In genomic region chr18:2692508-2692907, GRCh38 we compare ENCODE assay signal across 24 cellular contexts. TPM values are rescaled to one million over a fixed set of nuclear protein-coding genes. Genes with fewer than 3 reads are reported as not detected.
A peak's percentile ranks its signal among the peaks of the same experiment; 100 is the strongest.
DNase-seq lines count a peak whose midpoint lies in the region; ATAC-seq, FAIRE-seq and TF ChIP-seq lines count a peak whose summit lies in the region.
"Had no signal": no experiment of that assay in that cellular context is flagged by ENCODE, and none has a peak within 500 bp of the region (broad histone marks: within the 10 kb centered on the region; RNA-seq: fewer than 3 reads in every experiment).

No MANE protein-coding gene starts in this region.

- H3K4me1 Mint-ChIP-seq in activated CD4-positive, alpha-beta T cell treated with anti-CD3 and anti-CD28 coated beads for 36 hours = peaks cover 36% of the 10 kb centered on the region
- H3K4me1 Mint-ChIP-seq in CD8-positive, alpha-beta T cell (ENCODE audit: low read depth) = peaks cover 46% of the 10 kb centered on the region
- H3K4me1 Mint-ChIP-seq in activated naive CD8-positive, alpha-beta T cell treated with anti-CD3 and anti-CD28 coated beads, Interleukin-2, amount 50 U/mL, for 24 hours = peaks cover 26% of the 10 kb centered on the region
- H3K4me1 Mint-ChIP-seq in naive B cell = peaks cover 16 to 32% (median 23%) of the 10 kb centered on the region in 3 donors

- H3K4me3 ChIP-seq in CD8-positive, alpha-beta T cell (ENCODE audit: low read depth, low read length) = no peak overlapping the region
- no peak overlapping the region for H3K4me3 ChIP-seq in HepG2 (replicated peaks in 1 of 3; ENCODE audit: insufficient read depth in 1 of 3, low read depth in 2 of 3, low read length in 3 of 3)
- H3K4me3 ChIP-seq in mesendoderm (ENCODE audit: low read length) = no peak overlapping the region
- H3K4me3 ChIP-seq: dorsolateral prefrontal cortex, K562, MG63, thoracic aorta had no signal

- no peak overlapping the region for H3K18ac ChIP-seq in mesendoderm (ENCODE audit: low read length)

- TF ChIP-seq POLR2A in HepG2 (IDR thresholded peaks at IDR 0.05; ENCODE audit: insufficient read depth in 1 of 2, low read depth in 2 of 2, low read length in 2 of 2) = no peak

- ATAC-seq in activated CD4-positive, alpha-beta T cell treated with anti-CD3 and anti-CD28 coated beads for 36 hours = no peak
- no peak for ATAC-seq in CD8-positive, alpha-beta T cell
- ATAC-seq in activated naive CD8-positive, alpha-beta T cell treated with anti-CD3 and anti-CD28 coated beads, Interleukin-2, amount 50 U/mL, for 24 hours = no peak
- ATAC-seq in naive B cell (ENCODE audit: low read depth in 2 of 2) (no peak), HepG2 (no peak)
- ATAC-seq: K562; left ventricle myocardium superior; natural killer cell treated with Interleukin-12 subunit alpha and Interleukin-12 subunit beta and Interleukin-15 and Interleukin-18, amount 100 ng/mL, for 72 hours; Panc1 had no signal

- CTCF ChIA-PET in activated CD4-positive, alpha-beta T cell treated with anti-CD3 and anti-CD28 coated beads for 36 hours (lab: Charles Lee) = interaction anchor here (3.1 kb wide), 1 partner anchor 12 kb away, joined by 11 read pairs; no protein-coding TSS in a partner anchor
- CTCF ChIA-PET in CD8-positive, alpha-beta T cell (lab: Charles Lee) = no interaction called here
- CTCF ChIA-PET in HepG2 (lab: Yijun Ruan, JAX; ENCODE audit: low intra/inter-chr PET ratio, low total read pairs) = no interaction called here

- H3K27me3 Mint-ChIP-seq in activated CD4-positive, alpha-beta T cell treated with anti-CD3 and anti-CD28 coated beads for 36 hours = no peaks in the 10 kb centered on the region
- no peaks in the 10 kb centered on the region for H3K27me3 Mint-ChIP-seq in CD8-positive, alpha-beta T cell (ENCODE audit: low read depth)
- H3K27me3 Mint-ChIP-seq in activated naive CD8-positive, alpha-beta T cell treated with anti-CD3 and anti-CD28 coated beads, Interleukin-2, amount 50 U/mL, for 24 hours = no peaks in the 10 kb centered on the region
- H3K27me3 Mint-ChIP-seq in naive B cell = no peaks in the 10 kb centered on the region
- H3K27me3 Mint-ChIP-seq: natural killer cell treated with Interleukin-12 subunit alpha and Interleukin-12 subunit beta and Interleukin-15 and Interleukin-18, amount 100 ng/mL, for 72 hours; stimulated activated naive CD8-positive, alpha-beta T cell treated with anti-CD3 and anti-CD28 coated beads, Interleukin-15, Interleukin-2, amounts not matched to agents 100 ng/mL and 50 ng/mL, for 24 hours had no signal

- peak overlapping the region; percentile 55 for H3K27ac Mint-ChIP-seq in activated CD4-positive, alpha-beta T cell treated with anti-CD3 and anti-CD28 coated beads for 36 hours
- peak overlapping the region; percentile 20 for H3K27ac Mint-ChIP-seq in CD8-positive, alpha-beta T cell
- peak overlapping the region; percentile 3 for H3K27ac Mint-ChIP-seq in activated naive CD8-positive, alpha-beta T cell treated with anti-CD3 and anti-CD28 coated beads, Interleukin-2, amount 50 U/mL, for 24 hours
- peak overlapping the region in 4 of 6 donors; percentile 6 to 62 (median 29) for H3K27ac Mint-ChIP-seq in naive B cell

- H2BK5ac ChIP-seq in mesendoderm (ENCODE audit: low read length) = no peak overlapping the region

- no peaks in the 10 kb centered on the region for H3K79me1 ChIP-seq in mesendoderm (ENCODE audit: low read length)

- WGBS in HepG2 (ENCODE audit: low lambda C conversion rate) = 93% methylated on average over 3 of the region's 3 CpGs
- 100% methylated on average over 1 of the region's 3 CpGs for WGBS in mesendoderm (ENCODE audit: extremely low coverage, insufficient coverage, low lambda C conversion rate)

- no peaks in the 10 kb centered on the region for H3K9me3 Mint-ChIP-seq in activated CD4-positive, alpha-beta T cell treated with anti-CD3 and anti-CD28 coated beads for 36 hours (ENCODE audit: low read depth)
- no peaks in the 10 kb centered on the region for H3K9me3 Mint-ChIP-seq in CD8-positive, alpha-beta T cell
- peaks cover 2% of the 10 kb centered on the region for H3K9me3 Mint-ChIP-seq in activated naive CD8-positive, alpha-beta T cell treated with anti-CD3 and anti-CD28 coated beads, Interleukin-2, amount 50 U/mL, for 24 hours
- peaks cover under 1 to 4% (median 3%) of the 10 kb centered on the region in 7 donors for H3K9me3 Mint-ChIP-seq in naive B cell
- H3K9me3 Mint-ChIP-seq: natural killer cell treated with Interleukin-12 subunit alpha and Interleukin-12 subunit beta and Interleukin-15 and Interleukin-18, amount 100 ng/mL, for 72 hours; stimulated activated naive CD8-positive, alpha-beta T cell treated with anti-CD3 and anti-CD28 coated beads, Interleukin-15, Interleukin-2, amounts not matched to agents 100 ng/mL and 50 ng/mL, for 24 hours had no signal

- POLR2A ChIA-PET in activated CD4-positive, alpha-beta T cell treated with anti-CD3 and anti-CD28 coated beads for 36 hours (lab: Charles Lee) = no interaction called here
- POLR2A ChIA-PET in CD8-positive, alpha-beta T cell (lab: Charles Lee) = no interaction called here
- POLR2A ChIA-PET in HepG2 (lab: Yijun Ruan, JAX) = no interaction called here

- TF ChIP-seq CTCF in CD8-positive, alpha-beta T cell (IDR thresholded peaks at IDR 0.05) = no peak
- TF ChIP-seq CTCF in HepG2 (CRISPR knock-in tag; IDR thresholded peaks at IDR 0.05) = no peak

- TF ChIP-seq EP300 in HepG2 (IDR thresholded peaks at IDR 0.05; ENCODE audit: low read depth in 2 of 2, low read length in 2 of 2) (no peak), HepG2 (CRISPR knock-in tag; IDR thresholded peaks at IDR 0.05; ENCODE audit: borderline replicate concordance) (no peak)

- FAIRE-seq in HepG2 (lab: Jason Lieb, UNC) = no peak
- FAIRE-seq: K562 had no signal

- no peak overlapping the region for H3K9ac ChIP-seq in HepG2 (ENCODE audit: insufficient read depth, low read depth, low read length)
- no peak overlapping the region for H3K9ac ChIP-seq in mesendoderm (ENCODE audit: low read length)

- no peak overlapping the region for H3K4ac ChIP-seq in mesendoderm (ENCODE audit: low read depth, low read length)

- no peak overlapping the region for H2AFZ ChIP-seq in HepG2 (ENCODE audit: low read length)

- DNase-seq in activated CD4-positive, alpha-beta T cell treated with anti-CD3 and anti-CD28 coated beads for 36 hours = no peak
- DNase-seq in activated CD4-positive, alpha-beta T cell treated with anti-CD3 and anti-CD28 coated beads for 1 hour = no peak
- DNase-seq in CD8-positive, alpha-beta T cell = no peak
- no peak for DNase-seq in activated naive CD8-positive, alpha-beta T cell treated with anti-CD3 and anti-CD28 coated beads, Interleukin-2, amount 50 U/mL, for 24 hours
- DNase-seq in naive B cell = no peak
- no peak for DNase-seq in HepG2 (ENCODE audit: low spot score)
- DNase-seq in Ammon's horn (ENCODE audit: low spot score) = no peak
- DNase-seq in mesendoderm = no peak
- DNase-seq: BE2C, Calu3, DND-41, dorsolateral prefrontal cortex, islet precursor cell, left ventricle myocardium superior, MG63, midbrain, NCI-H2029 treated with DMSO at 0.1 percent for 48 hours, NCI-H526 treated with DMSO at 0.1 percent for 48 hours, SHP77 had no signal

- H3K4me3 Mint-ChIP-seq in activated CD4-positive, alpha-beta T cell treated with anti-CD3 and anti-CD28 coated beads for 36 hours = no peak overlapping the region
- no peak overlapping the region for H3K4me3 Mint-ChIP-seq in CD8-positive, alpha-beta T cell
- H3K4me3 Mint-ChIP-seq in activated naive CD8-positive, alpha-beta T cell treated with anti-CD3 and anti-CD28 coated beads, Interleukin-2, amount 50 U/mL, for 24 hours = no peak overlapping the region
- no peak overlapping the region for H3K4me3 Mint-ChIP-seq in naive B cell
- H3K4me3 Mint-ChIP-seq: natural killer cell treated with Interleukin-12 subunit alpha and Interleukin-12 subunit beta and Interleukin-15 and Interleukin-18, amount 100 ng/mL, for 72 hours; stimulated activated naive CD8-positive, alpha-beta T cell treated with anti-CD3 and anti-CD28 coated beads, Interleukin-15, Interleukin-2, amounts not matched to agents 100 ng/mL and 50 ng/mL, for 24 hours had no signal

- no peak overlapping the region for H2BK15ac ChIP-seq in mesendoderm (replicated peaks; ENCODE audit: low read depth)

- no peak overlapping the region for H4K8ac ChIP-seq in mesendoderm (ENCODE audit: low read depth, low read length)

- H3K27ac ChIP-seq in CD8-positive, alpha-beta T cell (ENCODE audit: low read depth, low read length) = no peak overlapping the region
- H3K27ac ChIP-seq in HepG2 (ENCODE audit: extremely low read length, insufficient read depth, low read length) = no peak overlapping the region
- H3K27ac ChIP-seq in mesendoderm (ENCODE audit: low read depth, low read length) = no peak overlapping the region
- H3K27ac ChIP-seq: dorsolateral prefrontal cortex, thoracic aorta had no signal

- H3K36me3 Mint-ChIP-seq in activated CD4-positive, alpha-beta T cell treated with anti-CD3 and anti-CD28 coated beads for 36 hours (ENCODE audit: low read depth) = peaks cover 67% of the 10 kb centered on the region
- H3K36me3 Mint-ChIP-seq in CD8-positive, alpha-beta T cell = peaks cover 80% of the 10 kb centered on the region
- H3K36me3 Mint-ChIP-seq in activated naive CD8-positive, alpha-beta T cell treated with anti-CD3 and anti-CD28 coated beads, Interleukin-2, amount 50 U/mL, for 24 hours (ENCODE audit: low read depth) = peaks cover 70% of the 10 kb centered on the region
- peaks cover 25 to 35% of the 10 kb centered on the region in 2 donors for H3K36me3 Mint-ChIP-seq in naive B cell

- no peaks in the 10 kb centered on the region for H3K9me3 ChIP-seq in CD8-positive, alpha-beta T cell (ENCODE audit: low read length)
- H3K9me3 ChIP-seq in HepG2 (ENCODE audit: low read length) = no peaks in the 10 kb centered on the region
- H3K9me3 ChIP-seq: BE2C, thoracic aorta had no signal

- in situ Hi-C loops in HepG2 (cut with HindIII; ENCODE audit: extremely low pct_ligation_motif_present, low pct_unique_long_range_greater_than_20kb) = no loop called here

- H2BK120ac ChIP-seq in mesendoderm (ENCODE audit: low read depth, low read length) = no peak overlapping the region

- no peak overlapping the region for H4K5ac ChIP-seq in mesendoderm (ENCODE audit: low read length)

- H3K4me1 ChIP-seq in CD8-positive, alpha-beta T cell (ENCODE audit: insufficient read depth, low read length) = peaks cover 14% of the 10 kb centered on the region
- no peaks in the 10 kb centered on the region for H3K4me1 ChIP-seq in HepG2 (ENCODE audit: insufficient read depth, low read length)
- H3K4me1 ChIP-seq in mesendoderm (ENCODE audit: control insufficient read depth, low read depth, low read length) = no peaks in the 10 kb centered on the region
- H3K4me1 ChIP-seq: BE2C had no signal

- H3K56ac ChIP-seq in mesendoderm (ENCODE audit: low read length) = no peak overlapping the region

- H3K27me3 ChIP-seq in CD8-positive, alpha-beta T cell (ENCODE audit: insufficient read depth, low read length) = no peaks in the 10 kb centered on the region
- H3K27me3 ChIP-seq in HepG2 (ENCODE audit: control insufficient read depth in 1 of 2, insufficient read depth in 2 of 2, low read length in 2 of 2) = no peaks in the 10 kb centered on the region
- no peaks in the 10 kb centered on the region for H3K27me3 ChIP-seq in mesendoderm (ENCODE audit: insufficient read depth, low read length, poor library complexity)
- H3K27me3 ChIP-seq: BE2C, dorsolateral prefrontal cortex, MG63 had no signal

- H3K4me2 ChIP-seq in HepG2 (ENCODE audit: low read depth, low read length) (no peak overlapping the region), mesendoderm (ENCODE audit: low read length) (no peak overlapping the region)

- H3K23ac ChIP-seq in mesendoderm (ENCODE audit: low read length) = no peak overlapping the region

- no peak overlapping the region for H2AK5ac ChIP-seq in mesendoderm (ENCODE audit: low read length)

- intact Hi-C loops in activated CD4-positive, alpha-beta T cell treated with anti-CD3 and anti-CD28 coated beads for 36 hours (cut with DNase I, micrococcal nuclease) = no loop called here
- intact Hi-C loops in CD8-positive, alpha-beta T cell (cut with DNase I, micrococcal nuclease) = loop anchor here in 1 of 2 experiments (5.0 kb wide), 1 partner anchor 40 kb away; no protein-coding TSS in a partner anchor
- intact Hi-C loops in HepG2 (cut with micrococcal nuclease; ENCODE audit: unreplicated experiment) = no loop called here

- H3K79me2 ChIP-seq in HepG2 (ENCODE audit: insufficient read depth, low read length) (no peaks in the 10 kb centered on the region), mesendoderm (ENCODE audit: control insufficient read depth, insufficient read depth, low read length) (no peaks in the 10 kb centered on the region)

- BruUV-seq in HepG2 (replicated peaks; lab: Mats Ljungman, UMichigan) = no TSS peak

- peaks cover 53% of the 10 kb centered on the region for H3K36me3 ChIP-seq in CD8-positive, alpha-beta T cell (ENCODE audit: insufficient read depth, low read length)
- peaks cover 13 to 67% of the 10 kb centered on the region in 2 experiments for H3K36me3 ChIP-seq in HepG2 (replicated peaks in 1 of 2; ENCODE audit: control insufficient read depth in 1 of 2, insufficient read depth in 2 of 2, low read length in 2 of 2)
- no peaks in the 10 kb centered on the region for H3K36me3 ChIP-seq in mesendoderm (ENCODE audit: control insufficient read depth, insufficient read depth, low read length)
- H3K36me3 ChIP-seq: BE2C had no signal

- TF ChIP-seq RAD21 in HepG2 (CRISPR knock-in tag; IDR thresholded peaks at IDR 0.05) = no peak

- H4K20me1 ChIP-seq in HepG2 (ENCODE audit: insufficient read depth, low read length) = no peaks in the 10 kb centered on the region

RNA-seq across cellular contexts. Expression of gene SMCHD1, which starts 37.0 kb away (rescaled TPM):
- total RNA-seq in activated CD4-positive, alpha-beta T cell treated with anti-CD3 and anti-CD28 coated beads for 36 hours = 100 to 1,000 TPM in 1 of 2 experiments, 10 to 100 TPM in 1; 89.5 to 121 TPM
- total RNA-seq in CD8-positive, alpha-beta T cell = 100 to 1,000 TPM; 305 to 306 TPM
- polyA plus RNA-seq in naive B cell (ENCODE audit: low read depth in 6 of 6) = 10 to 100 TPM; 46.7 to 94.7 (median 68.9) TPM
- 93.6 and 110 TPM in 2 replicates for total RNA-seq in HepG2 (2016; rRNA removed; fragmentation: Illumina TruSeq; extraction: Trizol)
- total RNA-seq in HepG2 (2016; cell fraction: cytosol; rRNA removed; fragmentation: Illumina TruSeq; extraction: Trizol; ENCODE audit: low read depth) = 13.6 and 15.9 TPM in 2 replicates
- 84.6 and 113 TPM in 2 replicates for total RNA-seq in HepG2 (2016; cell fraction: insoluble cytoplasmic fraction; rRNA removed; fragmentation: Illumina TruSeq; extraction: Trizol)
- total RNA-seq in HepG2 (2016; cell fraction: membrane; rRNA removed; fragmentation: Illumina TruSeq; extraction: Trizol) = 23.8 and 24.6 TPM in 2 replicates
- total RNA-seq in HepG2 (2016; cell fraction: nucleus; rRNA removed; fragmentation: Illumina TruSeq; extraction: Trizol) = 173 and 188 TPM in 2 replicates
- 17.9 and 21.4 TPM in 2 replicates for polyA plus RNA-seq in HepG2 (2011; rRNA removed)
- 6.3 and 9.9 TPM in 2 replicates for polyA plus RNA-seq in HepG2 (2011; cell fraction: cytosol; rRNA removed)
- polyA plus RNA-seq in HepG2 (2011; cell fraction: nucleus; rRNA removed) = 24.2 and 26.2 TPM in 2 replicates
- polyA plus RNA-seq in HepG2 (2012) = 24.4 and 28.6 TPM in 2 replicates
- polyA plus RNA-seq in HepG2 (2016; cell fraction: cytosol; fragmentation: Illumina TruSeq; extraction: Trizol; ENCODE audit: low read depth) = 0.93 and 1.4 TPM in 2 replicates
- 52.1 and 55.6 TPM in 2 replicates for polyA plus RNA-seq in HepG2 (2016; cell fraction: insoluble cytoplasmic fraction; fragmentation: Illumina TruSeq; extraction: Trizol; ENCODE audit: low read depth)
- 2.3 and 3.4 TPM in 2 replicates for polyA plus RNA-seq in HepG2 (2016; cell fraction: membrane; fragmentation: Illumina TruSeq; extraction: Trizol; ENCODE audit: low read depth)
- polyA plus RNA-seq in HepG2 (2016; cell fraction: nucleus; fragmentation: Illumina TruSeq; extraction: Trizol; ENCODE audit: insufficient read depth, low read depth) = 90.4 and 91.3 TPM in 2 replicates
- polyA minus RNA-seq in HepG2 (2011; rRNA and poly(A)+ RNA removed; ENCODE audit: low replicate concordance) = 18.4 and 33.4 TPM in 2 replicates
- 38.2 and 47.6 TPM in 2 replicates for polyA minus RNA-seq in HepG2 (2011; cell fraction: cytosol; rRNA and poly(A)+ RNA removed)
- polyA minus RNA-seq in HepG2 (2011; cell fraction: nucleus; rRNA and poly(A)+ RNA removed) = 266 and 276 TPM in 2 replicates
- polyA plus RNA-seq in mesendoderm (2013, experiment 1 of 2) = 20.5 TPM
- polyA plus RNA-seq in mesendoderm (2013, experiment 2 of 2) = 19.1 TPM

Comparison
In these comparisons a context has a peak if more than half of its experiments do, and no peak if none do; other contexts are left out.
1. H3K27ac Mint-ChIP-seq: peak in every context shown above with its lines; median percentile 55 in activated CD4-positive, alpha-beta T cell treated with anti-CD3 and anti-CD28 coated beads for 36 hours; 29 in naive B cell; 20 in CD8-positive, alpha-beta T cell; 3 in activated naive CD8-positive, alpha-beta T cell treated with anti-CD3 and anti-CD28 coated beads, Interleukin-2, amount 50 U/mL, for 24 hours.